In the genomic region with DNA sequence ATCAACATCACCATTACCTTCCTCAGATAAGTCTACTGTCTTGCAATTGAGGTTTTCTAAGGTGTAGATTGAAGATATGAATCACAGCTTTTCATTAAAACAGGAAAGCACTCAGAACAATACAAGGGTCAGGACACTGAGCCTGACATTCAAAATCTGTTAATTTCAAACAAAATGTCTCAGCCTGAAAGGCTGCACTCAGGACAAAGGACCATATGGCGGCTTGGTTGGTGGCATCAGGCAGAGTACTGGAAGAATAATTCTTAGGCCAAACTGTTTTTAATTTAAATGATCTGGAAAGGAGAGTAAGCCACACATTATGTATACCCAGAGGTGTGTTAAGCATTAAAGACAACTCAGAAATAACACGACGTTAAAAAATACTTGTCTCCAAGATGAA, we compare ENCODE assay signal across 19 cellular contexts.
"Had no signal": no experiment of that assay in that cellular context is flagged by ENCODE, and none has a peak within 500 bp of the region (broad histone marks: within the 10 kb centered on the region; RNA-seq: fewer than 3 reads in every experiment).

No MANE protein-coding gene starts in this region.

- DNase-seq: hypothalamus; immature natural killer cell; kidney; left colon; left lung; lower lobe of right lung; mammary epithelial cell; mesenchymal stem cell; naive thymus-derived CD8-positive, alpha-beta T cell; psoas muscle; right lobe of liver; stimulated activated CD4-positive, alpha-beta T cell treated with anti-CD3 and anti-CD28 coated beads, Interleukin-1b, Interleukin-23, amount 100 ng/mL, for 48 hours; stimulated activated CD4-positive, alpha-beta T cell treated with anti-CD3 and anti-CD28 coated beads, Interleukin-2, amount 100 ng/mL, for 48 hours; stimulated activated CD4-positive, alpha-beta T cell treated with anti-CD3 and anti-CD28 coated beads, Interleukin-4, amount 100 ng/mL, for 4 hours; stimulated activated CD8-positive, alpha-beta memory T cell treated with anti-CD3 and anti-CD28 coated beads, Interleukin-4, amount 100 ng/mL, for 48 hours; stimulated activated naive CD4-positive, alpha-beta T cell treated with Interleukin-2 at 50 U/mL for 16 hours; stimulated activated naive CD8-positive, alpha-beta T cell treated with anti-CD3 and anti-CD28 coated beads, Interleukin-15, amount 100 ng/mL, for 72 hours; uterus had no signal

- ATAC-seq: left colon; left lung; lower lobe of right lung; naive thymus-derived CD8-positive, alpha-beta T cell; psoas muscle; stimulated activated memory B cell treated with anti-CD40 and anti-IgM and Interleukin-4, amounts not matched to agents 10 μg/mL and 1 μg/mL and 100 μg/mL, for 72 hours; stimulated activated naive CD8-positive, alpha-beta T cell treated with anti-CD3 and anti-CD28 coated beads, Interleukin-15, amount 100 ng/mL, for 72 hours had no signal
